19 cellular contexts compared by ENCODE assay signal in the genomic region with DNA sequence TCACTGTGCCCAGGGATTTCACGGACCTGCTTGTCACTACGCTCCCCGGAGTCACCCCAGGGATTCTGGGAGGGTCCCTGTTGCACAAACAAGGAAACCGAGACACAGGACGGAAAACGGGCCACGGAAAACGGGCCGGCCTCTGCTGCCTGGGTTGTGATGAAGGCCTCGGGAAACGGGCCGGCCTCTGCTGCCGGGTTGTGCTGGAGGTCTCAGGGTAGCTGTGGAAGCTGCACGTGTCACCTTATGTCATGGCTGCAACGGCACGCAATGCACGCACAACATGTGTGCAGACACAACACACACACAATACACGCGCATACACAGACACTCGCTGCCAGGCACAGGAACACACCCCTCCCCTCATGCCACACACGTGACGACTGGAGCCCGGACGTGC. TPM values are rescaled to one million over a fixed set of nuclear protein-coding genes. Genes with fewer than 3 reads are reported as not detected.
DNase-seq lines count a peak whose midpoint lies in the region; ATAC-seq lines count a peak whose summit lies in the region.
"Had no signal": no experiment of that assay in that cellular context is flagged by ENCODE, and none has a peak within 500 bp of the region (broad histone marks: within the 10 kb centered on the region; RNA-seq: fewer than 3 reads in every experiment).

No MANE protein-coding gene starts in this region.

- DNase-seq in iPS-NIHi11 (ENCODE audit: low spot score) (peak; percentile 2), posterior vena cava (ENCODE audit: low spot score) (peak; percentile 78), NCI-H510A (lab: John Stamatoyannopoulos, UW) (no peak), midbrain (lab: John Stamatoyannopoulos, UW) (no peak)
- DNase-seq: 8988T; ACHN; BE2C; C1 segment of cervical spinal cord; CD4-positive, alpha-beta memory T cell; CD4-positive, CD25-positive, alpha-beta regulatory T cell; CD8-positive, alpha-beta memory T cell; COR-L47; DMS 273 treated with DMSO at 0.1 percent for 48 hours; DMS79 treated with DMSO at 0.1 percent for 48 hours; GF-D8 had no signal

- H4K20me1 ChIP-seq in BLaER1: no peaks in the 10 kb centered on the region
- peaks cover 0 to 9% (median 0%) of the 10 kb centered on the region in 11 experiments; a peak in 1 of 22 replicates for H4K20me1 ChIP-seq in BLaER1 treated with 17β-estradiol and CSF1 and Interleukin-3, amounts not matched to agents 10 nM and 100 nM

- intact Hi-C loops in posterior vena cava (cut with DNase I): no loop called here

- H3K27me3 ChIP-seq in BLaER1: no peaks in the 10 kb centered on the region
- peaks cover 0 to 43% (median 0%) of the 10 kb centered on the region in 11 experiments; a peak in 8 of 22 replicates for H3K27me3 ChIP-seq in BLaER1 treated with 17β-estradiol and CSF1 and Interleukin-3, amounts not matched to agents 10 nM and 100 nM

- no peaks in the 10 kb centered on the region for H3K36me3 ChIP-seq in BLaER1
- H3K36me3 ChIP-seq in BLaER1 treated with 17β-estradiol and CSF1 and Interleukin-3, amounts not matched to agents 10 nM and 100 nM: no peaks in the 10 kb centered on the region
- H3K36me3 ChIP-seq: BE2C had no signal

- H3K4me3 ChIP-seq in BLaER1: no peak overlapping the region
- H3K4me3 ChIP-seq in BLaER1 treated with 17β-estradiol and CSF1 and Interleukin-3, amounts not matched to agents 10 nM and 100 nM: no peak overlapping the region

- H3K4me2 ChIP-seq in BLaER1: peak overlapping the region; percentile 98
- peak overlapping the region in 9 of 11 experiments; percentile 34 to 83 (median 76); a peak in 16 of 22 replicates for H3K4me2 ChIP-seq in BLaER1 treated with 17β-estradiol and CSF1 and Interleukin-3, amounts not matched to agents 10 nM and 100 nM

- H3K27ac ChIP-seq in BLaER1: peak overlapping the region; percentile 63; the same call in 1 of the 2 replicates
- peak overlapping the region in 3 of 11 experiments; percentile 48 to 68 (median 49); a peak in 4 of 22 replicates for H3K27ac ChIP-seq in BLaER1 treated with 17β-estradiol and CSF1 and Interleukin-3, amounts not matched to agents 10 nM and 100 nM

- H3K4me1 ChIP-seq in BLaER1: peaks cover 92% of the 10 kb centered on the region
- H3K4me1 ChIP-seq in BLaER1 treated with 17β-estradiol and CSF1 and Interleukin-3, amounts not matched to agents 10 nM and 100 nM: peaks cover 31 to 86% (median 77%) of the 10 kb centered on the region in 10 experiments

- H3K9ac ChIP-seq in BLaER1: no peak overlapping the region
- no peak overlapping the region for H3K9ac ChIP-seq in BLaER1 treated with 17β-estradiol and CSF1 and Interleukin-3, amounts not matched to agents 10 nM and 100 nM

- no peak for ATAC-seq in HG02571 (IDR thresholded peaks at IDR 0.05; ENCODE audit: unreplicated experiment)

- peaks cover 11% of the 10 kb centered on the region for H3K9me3 ChIP-seq in BLaER1
- peaks cover 0 to 14% (median 0%) of the 10 kb centered on the region in 11 experiments; a peak in 7 of 22 replicates for H3K9me3 ChIP-seq in BLaER1 treated with 17β-estradiol and CSF1 and Interleukin-3, amounts not matched to agents 10 nM and 100 nM (replicated peaks in 1 of 11)
- H3K9me3 ChIP-seq: BE2C had no signal

RNA-seq across cellular contexts. Expression of gene GNG13, which starts 27.0 kb away (rescaled TPM):
- not detected for total RNA-seq in posterior vena cava
- total RNA-seq: A673; CD4-positive, alpha-beta memory T cell; CD4-positive, CD25-positive, alpha-beta regulatory T cell; CD8-positive, alpha-beta memory T cell had no signal

RNA-seq across cellular contexts. Expression of gene CHTF18, which starts 39.1 kb away (rescaled TPM):
- total RNA-seq in posterior vena cava: 1 to 10 TPM; 7.7 TPM

RNA-seq across cellular contexts. Expression of gene RPUSD1, which starts 39.3 kb away (rescaled TPM):
- 10 to 100 TPM in 1 of 2 donors, 1 to 10 TPM in 1; 8.8 to 11.4 TPM for total RNA-seq in posterior vena cava

Comparison
In these comparisons a context has a peak if more than half of its experiments do, and no peak if none do; other contexts are left out.
1. DNase-seq: peak in iPS-NIHi11 (single experiment) and posterior vena cava (single experiment); none in NCI-H510A (single experiment) and midbrain (single experiment).